In the genomic region with DNA sequence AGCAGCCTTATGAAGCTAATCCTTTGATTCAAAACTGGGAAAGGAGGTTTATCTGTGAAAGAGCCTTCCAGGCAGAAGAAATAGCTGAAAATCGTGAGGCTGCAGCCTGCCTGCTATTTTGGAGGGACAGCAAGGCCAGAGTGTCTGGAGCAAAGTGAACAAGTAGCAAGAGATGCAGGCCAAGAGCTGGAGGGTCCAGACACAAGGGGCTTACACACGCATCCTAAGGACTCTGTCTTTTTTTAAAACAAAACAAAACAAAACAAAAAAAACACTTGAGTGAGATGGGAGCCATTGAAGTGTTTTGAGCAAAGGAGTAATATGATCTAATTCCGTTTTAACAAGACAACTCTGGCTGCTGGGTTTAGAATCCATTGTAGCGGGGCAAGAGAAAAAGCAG, we compare ENCODE assay signal across 16 cellular contexts.
"Had no signal": no experiment of that assay in that cellular context is flagged by ENCODE, and none has a peak within 500 bp of the region (broad histone marks: within the 10 kb centered on the region; RNA-seq: fewer than 3 reads in every experiment).

No MANE protein-coding gene starts in this region.

- H3K27ac ChIP-seq: hepatocyte, left lung, right atrium auricular region, skin epidermis, transverse colon had no signal

- H3K36me3 ChIP-seq: left lung, right atrium auricular region, transverse colon had no signal

- H3K4me1 ChIP-seq: left lung, right atrium auricular region, transverse colon had no signal

- H3K9me3 Mint-ChIP-seq: activated T-helper 17 cell treated with anti-CD3 and anti-CD28 coated beads, Interleukin-2, amount 50 U/mL, for 72 hours; memory B cell had no signal

- DNase-seq: activated naive CD4-positive, alpha-beta T cell treated with Interleukin-2 at 50 U/mL for 16 hours; kidney; left lung; mucosa of descending colon; naive thymus-derived CD4-positive, alpha-beta T cell; stimulated activated CD4-positive, alpha-beta T cell treated with anti-CD3 and anti-CD28 coated beads, Interleukin-4, amount 100 ng/mL, for 4 hours; stimulated activated CD8-positive, alpha-beta memory T cell treated with anti-CD3 and anti-CD28 coated beads, Interleukin-4, amount 100 ng/mL, for 48 hours; stimulated activated naive CD4-positive, alpha-beta T cell treated with Interleukin-2 at 50 U/mL for 16 hours; substantia nigra; transverse colon had no signal

- H3K27me3 Mint-ChIP-seq: activated T-helper 17 cell treated with anti-CD3 and anti-CD28 coated beads, Interleukin-2, amount 50 U/mL, for 72 hours; memory B cell; naive thymus-derived CD4-positive, alpha-beta T cell had no signal

- FAIRE-seq: bronchial epithelial cell, kidney had no signal

- H3K4me3 ChIP-seq: hepatocyte, left lung, mucosa of descending colon, right atrium auricular region, skin epidermis, transverse colon had no signal

- H3K27ac Mint-ChIP-seq: activated T-helper 17 cell treated with anti-CD3 and anti-CD28 coated beads, Interleukin-2, amount 50 U/mL, for 72 hours; memory B cell; naive thymus-derived CD4-positive, alpha-beta T cell had no signal

- H3K4me3 Mint-ChIP-seq: activated T-helper 17 cell treated with anti-CD3 and anti-CD28 coated beads, Interleukin-2, amount 50 U/mL, for 72 hours; memory B cell; naive thymus-derived CD4-positive, alpha-beta T cell had no signal

- H3K36me3 Mint-ChIP-seq: memory B cell; naive thymus-derived CD4-positive, alpha-beta T cell had no signal

- H3K27me3 ChIP-seq: hepatocyte, left lung, right atrium auricular region, transverse colon had no signal

- H3K9me3 ChIP-seq: left lung, mucosa of descending colon, right atrium auricular region, transverse colon had no signal

- H3K4me1 Mint-ChIP-seq: activated T-helper 17 cell treated with anti-CD3 and anti-CD28 coated beads, Interleukin-2, amount 50 U/mL, for 72 hours; naive thymus-derived CD4-positive, alpha-beta T cell had no signal
